In the genomic region with DNA sequence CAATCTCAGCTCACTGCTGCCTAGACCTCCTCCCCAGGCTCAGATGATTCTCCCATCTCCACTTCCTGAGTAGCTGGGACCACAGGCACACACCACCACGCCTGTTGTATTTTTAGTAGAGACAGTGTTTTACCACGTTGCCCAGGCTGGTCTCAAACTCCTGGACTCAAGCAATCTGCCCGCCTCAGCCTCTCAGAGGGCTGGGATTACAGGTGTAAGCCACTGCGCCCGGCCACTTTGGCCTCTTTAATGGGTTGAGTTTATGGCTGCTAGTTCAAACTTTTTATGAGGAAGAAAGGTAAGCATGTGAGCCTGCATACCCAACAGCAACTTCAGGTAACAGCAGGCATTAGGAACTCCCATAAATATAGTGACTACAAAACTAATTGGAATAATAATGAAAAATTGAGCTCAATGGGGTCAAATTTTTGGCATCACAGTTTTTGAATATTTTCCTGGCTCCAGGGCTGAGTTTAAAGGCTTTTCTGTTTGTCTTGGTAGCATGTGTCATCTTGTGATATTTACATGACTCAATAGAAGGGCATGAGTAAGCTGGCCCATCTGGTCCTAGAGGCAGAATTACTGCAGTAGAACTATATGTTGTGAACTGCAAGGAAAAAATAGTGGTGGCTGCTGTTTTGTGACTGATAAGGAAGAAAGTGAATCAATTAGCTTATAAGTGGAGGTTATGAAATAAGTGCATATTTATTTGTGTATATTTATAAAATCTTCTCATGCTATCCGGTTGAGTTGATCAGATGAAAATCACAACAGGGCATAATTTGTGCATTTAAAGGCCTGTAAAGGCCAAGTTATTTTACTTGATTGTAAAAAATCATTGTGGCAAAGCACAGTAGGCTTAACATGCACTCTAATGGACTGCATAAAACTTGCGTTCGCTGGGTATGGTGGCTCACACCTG, we compare ENCODE assay signal across 8 cellular contexts. TPM values are rescaled to one million over a fixed set of nuclear protein-coding genes. Genes with fewer than 3 reads are reported as not detected.
A peak's percentile ranks its signal among the peaks of the same experiment; 100 is the strongest.
DNase-seq lines count a peak whose midpoint lies in the region; FAIRE-seq and TF ChIP-seq lines count a peak whose summit lies in the region.

No MANE protein-coding gene starts in this region.

- TF ChIP-seq CTCF in AG10803 (conservative IDR thresholded peaks at IDR 0.05; ENCODE audit: low read length), result no peak

- peaks cover 23% of the 10 kb centered on the region for H3K4me1 Mint-ChIP-seq in activated naive CD8-positive, alpha-beta T cell treated with anti-CD3 and anti-CD28 coated beads for 36 hours

- DNase-seq in AG10803 (ENCODE audit: low read depth) (peak; percentile 90), HT1080 (ENCODE audit: low read depth) (peak; percentile 90), kidney tubule cell (ENCODE audit: low spot score) (peak; percentile 86), GM19239 (ENCODE audit: insufficient read length, low spot score) (no peak), NCI-H146 treated with DMSO at 0.1 percent for 48 hours (lab: John Stamatoyannopoulos, UW; ENCODE audit: unreplicated experiment) (no peak), iPS-NIHi7 (ENCODE audit: extremely low spot score) (no peak), GM19238 (ENCODE audit: insufficient read length, low spot score) (no peak)
- DNase-seq in activated naive CD8-positive, alpha-beta T cell treated with anti-CD3 and anti-CD28 coated beads for 36 hours, result no peak

- no peak overlapping the region for H3K4me3 ChIP-seq in AG10803 (ENCODE audit: low read length)

- no peaks in the 10 kb centered on the region for H3K9me3 Mint-ChIP-seq in activated naive CD8-positive, alpha-beta T cell treated with anti-CD3 and anti-CD28 coated beads for 36 hours

- no peak overlapping the region for H3K4me3 Mint-ChIP-seq in activated naive CD8-positive, alpha-beta T cell treated with anti-CD3 and anti-CD28 coated beads for 36 hours

- peak overlapping the region; percentile 34 for H3K27ac Mint-ChIP-seq in activated naive CD8-positive, alpha-beta T cell treated with anti-CD3 and anti-CD28 coated beads for 36 hours

- no peak for FAIRE-seq in GM19239 (lab: Jason Lieb, UNC)

- peaks cover 61% of the 10 kb centered on the region for H3K36me3 Mint-ChIP-seq in activated naive CD8-positive, alpha-beta T cell treated with anti-CD3 and anti-CD28 coated beads for 36 hours

- no peaks in the 10 kb centered on the region for H3K27me3 Mint-ChIP-seq in activated naive CD8-positive, alpha-beta T cell treated with anti-CD3 and anti-CD28 coated beads for 36 hours

RNA-seq across cellular contexts. Expression of a gene that starts 24.8 kb away (rescaled TPM):
- not detected in 2 replicates for total RNA-seq in HT1080 (2014; rRNA removed; shearing (Covaris generic))
- not detected in 2 replicates for polyA plus RNA-seq in HT1080 (2015; cell fraction: cytosol; rRNA removed)
- polyA plus RNA-seq in HT1080 (2015; cell fraction: nucleus; rRNA removed), result not detected in 2 replicates
- 10 to 100 TPM; 42.0 to 42.2 TPM for total RNA-seq in activated naive CD8-positive, alpha-beta T cell treated with anti-CD3 and anti-CD28 coated beads for 36 hours

Comparison
In these comparisons a context has a peak if more than half of its experiments do, and no peak if none do; other contexts are left out.
1. DNase-seq: peak in AG10803 (single experiment), HT1080 (single experiment) and kidney tubule cell (single experiment); none in activated naive CD8-positive, alpha-beta T cell treated with anti-CD3 and anti-CD28 coated beads for 36 hours (single experiment), GM19239 (single experiment), NCI-H146 treated with DMSO at 0.1 percent for 48 hours (single experiment), iPS-NIHi7 (single experiment) and GM19238 (single experiment).
2. RNA of a gene that starts 24.8 kb away (total RNA-seq): 42.0 to 42.2 TPM in activated naive CD8-positive, alpha-beta T cell treated with anti-CD3 and anti-CD28 coated beads for 36 hours; not detected in HT1080; every median in the first group is over 10 times any median in the second.